ENCODE assay signal across 9 cellular contexts in genomic region chr4:40525811-40526598, GRCh38.
DNase-seq lines count a peak whose midpoint lies in the region; ATAC-seq and TF ChIP-seq lines count a peak whose summit lies in the region.
"Had no signal": no experiment of that assay in that cellular context is flagged by ENCODE, and none has a peak within 500 bp of the region (broad histone marks: within the 10 kb centered on the region; RNA-seq: fewer than 3 reads in every experiment).

No MANE protein-coding gene starts in this region.

- WGBS in testis, 2 donors, result 39 to 48% methylated on average over 8 of the region's 8 CpGs

- H3K4me1 ChIP-seq in testis, result peaks cover 14% of the 10 kb centered on the region

- TF ChIP-seq CTCF in cardiac fibroblast (IDR thresholded peaks at IDR 0.05; ENCODE audit: low read depth, low read length) (no peak), testis (IDR thresholded peaks at IDR 0.05) (no peak), GM13977 (IDR thresholded peaks at IDR 0.05; ENCODE audit: extremely low read depth, insufficient read depth, missing control alignments) (no peak)

- no peak overlapping the region for H3K4me3 ChIP-seq in cardiac fibroblast (replicated peaks in 1 of 2; ENCODE audit: low read depth in 2 of 2, low read length in 2 of 2)
- H3K4me3 ChIP-seq in testis, result no peak overlapping the region

- intact Hi-C loops in testis (cut with DNase I; ENCODE audit: low total_unique reads), result no loop called here

- H3K27me3 ChIP-seq in testis, result no peaks in the 10 kb centered on the region

- H3K36me3 ChIP-seq in testis (ENCODE audit: low read depth, missing control alignments), result no peaks in the 10 kb centered on the region

- ATAC-seq in HG02588 (IDR thresholded peaks at IDR 0.05; ENCODE audit: unreplicated experiment), result no peak

- in situ Hi-C loops in GM13977 (cut with MboI; ENCODE audit: low pct_unique_long_range_greater_than_20kb, low sequenced_read_pairs, unreplicated experiment), result no loop called here

- H3K9me3 ChIP-seq in testis, result no peaks in the 10 kb centered on the region

- TF ChIP-seq POLR2A in testis (IDR thresholded peaks at IDR 0.05), result no peak

- DNase-seq in HUDEP-2 (lab: John Stamatoyannopoulos, UW; ENCODE audit: unreplicated experiment in 76 of 76) (peak in 39 of 76 experiments; percentile 1 to 47 (median 14)), cardiac fibroblast (ENCODE audit: low read depth in 2 of 2) (peak; percentile 91 to 92), left kidney (ENCODE audit: low read depth, low spot score) (peak; percentile 45), testis (peak; percentile 64), SIG-M5 (lab: John Stamatoyannopoulos, UW) (no peak), GM13977 (ENCODE audit: low spot score) (no peak), NCI-H774 (lab: John Stamatoyannopoulos, UW) (no peak)
- DNase-seq: NCI-H187 had no signal

- peak overlapping the region; percentile 10 to 55 for H3K27ac ChIP-seq in testis

Comparison
In these comparisons a context has a peak if more than half of its experiments do, and no peak if none do; other contexts are left out.
1. DNase-seq: peak in HUDEP-2 (39 of 76), cardiac fibroblast (2 of 2), left kidney (single experiment) and testis (single experiment); none in SIG-M5 (single experiment), GM13977 (single experiment) and NCI-H774 (single experiment).